22 cellular contexts compared by ENCODE assay signal in the genomic region with DNA sequence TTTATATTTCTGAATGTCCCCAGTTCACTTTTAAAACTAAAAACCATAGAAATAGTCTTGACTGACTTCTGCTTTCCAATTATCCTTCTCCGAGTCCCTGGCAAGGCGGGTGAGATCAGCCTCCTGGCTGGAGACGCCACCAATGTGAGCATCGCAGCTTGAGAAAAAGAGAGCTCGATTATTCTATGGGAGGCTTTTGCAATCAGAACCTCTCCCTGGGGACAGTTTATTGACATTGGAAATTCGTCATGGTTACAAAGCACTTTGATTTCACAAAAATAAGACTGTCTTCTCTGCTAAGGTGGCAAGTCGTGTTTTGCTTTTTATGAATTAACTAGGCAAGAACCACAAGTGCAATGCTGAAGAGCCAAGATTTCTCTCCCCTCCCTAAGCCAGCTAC. TPM values are rescaled to one million over a fixed set of nuclear protein-coding genes. Genes with fewer than 3 reads are reported as not detected.
DNase-seq lines count a peak whose midpoint lies in the region; ATAC-seq and TF ChIP-seq lines count a peak whose summit lies in the region.
"Had no signal": no experiment of that assay in that cellular context is flagged by ENCODE, and none has a peak within 500 bp of the region (broad histone marks: within the 10 kb centered on the region; RNA-seq: fewer than 3 reads in every experiment).

No MANE protein-coding gene starts in this region.

- H3K23ac ChIP-seq in neuronal stem cell (ENCODE audit: low read depth, low read length, poor library complexity) = no peak overlapping the region

- no peak overlapping the region for H3K4me2 ChIP-seq in neuronal stem cell (ENCODE audit: insufficient read depth, low read length, poor library complexity, severe bottlenecking)
- H3K4me2 ChIP-seq: KMS-11 had no signal

- H3K4me3 ChIP-seq in choroid plexus epithelial cell (ENCODE audit: low read depth, low read length) (no peak overlapping the region), neuronal stem cell (ENCODE audit: low read length in 2 of 2) (no peak overlapping the region)
- H3K4me3 ChIP-seq: gastrocnemius medialis, left lung had no signal

- ATAC-seq in HG03469 (IDR thresholded peaks at IDR 0.05; ENCODE audit: unreplicated experiment) (no peak), GM21737 (IDR thresholded peaks at IDR 0.05; ENCODE audit: unreplicated experiment) (no peak)
- no peak for ATAC-seq in stimulated activated naive CD8-positive, alpha-beta T cell treated with anti-CD3 and anti-CD28 coated beads, Interleukin-15, Interleukin-2, amounts not matched to agents 100 U/mL and 50 U/mL, for 24 hours
- ATAC-seq: activated T-helper 17 cell treated with anti-CD3 and anti-CD28 coated beads, Interleukin-2, amount 50 U/mL, for 72 hours; effector memory CD8-positive, alpha-beta T cell; gastrocnemius medialis; left lung; stimulated activated memory B cell treated with anti-CD40 and anti-IgM and Interleukin-4, amounts not matched to agents 10 μg/mL and 1 μg/mL and 100 μg/mL, for 72 hours had no signal

- H2BK120ac ChIP-seq in neuronal stem cell (ENCODE audit: low read depth, low read length) = no peak overlapping the region

- no peak overlapping the region for H3K4ac ChIP-seq in neuronal stem cell (ENCODE audit: low read length)

- no CpG with 5 or more reads among the region's 7 CpGs for WGBS in neuronal stem cell (ENCODE audit: extremely low coverage in 2 of 2, insufficient read length in 2 of 2, insufficient replicate concordance in 1 of 2), 2 donors

- H3K9me3 ChIP-seq in neuronal stem cell (replicated peaks in 1 of 2; ENCODE audit: control insufficient read depth in 2 of 2, insufficient read depth in 1 of 2, low read depth in 1 of 2, low read length in 2 of 2) = peaks cover 0 to 2% of the 10 kb centered on the region in 2 donors
- H3K9me3 ChIP-seq: gastrocnemius medialis, left lung had no signal

- H2AFZ ChIP-seq in neuronal stem cell (ENCODE audit: low read length) = peak overlapping the region; percentile 45

- no peaks in the 10 kb centered on the region for H3K27me3 ChIP-seq in neuronal stem cell (ENCODE audit: control insufficient read depth in 3 of 3, insufficient read depth in 3 of 3, low read depth in 1 of 3, low read length in 3 of 3)
- H3K27me3 ChIP-seq: gastrocnemius medialis, left lung had no signal

- no peaks in the 10 kb centered on the region for H3K36me3 ChIP-seq in neuronal stem cell (replicated peaks in 1 of 2; ENCODE audit: control insufficient read depth in 2 of 2, insufficient read depth in 2 of 2, low read length in 2 of 2)
- H3K36me3 ChIP-seq: gastrocnemius medialis, left lung had no signal

- TF ChIP-seq CTCF in choroid plexus epithelial cell (conservative IDR thresholded peaks at IDR 0.05; ENCODE audit: low read depth, low read length) = no peak

- H3K14ac ChIP-seq in neuronal stem cell (ENCODE audit: low read length) = no peak overlapping the region

- no peak overlapping the region for H4K91ac ChIP-seq in neuronal stem cell (ENCODE audit: low read depth, low read length, poor library complexity)

- no peak overlapping the region for H4K8ac ChIP-seq in neuronal stem cell (ENCODE audit: low read depth, low read length)

- H2AK5ac ChIP-seq in neuronal stem cell (ENCODE audit: low read depth, low read length) = no peak overlapping the region

- no peak overlapping the region for H2BK5ac ChIP-seq in neuronal stem cell (ENCODE audit: low read length)

- H2BK12ac ChIP-seq in neuronal stem cell (ENCODE audit: low read length) = no peak overlapping the region

- peaks cover 0 to 5% of the 10 kb centered on the region in 2 donors for H3K4me1 ChIP-seq in neuronal stem cell (ENCODE audit: control insufficient read depth in 2 of 2, insufficient read depth in 1 of 2, low read depth in 1 of 2, low read length in 2 of 2)
- H3K4me1 ChIP-seq: gastrocnemius medialis, left lung had no signal

- no peak overlapping the region for H3K9ac ChIP-seq in neuronal stem cell (ENCODE audit: low read depth, low read length, poor library complexity)
- H3K9ac ChIP-seq: KMS-11 had no signal

- DNase-seq in LHCN-M2 (ENCODE audit: low read depth) (peak; percentile 2), NCI-H345 (lab: John Stamatoyannopoulos, UW) (peak; percentile 70), choroid plexus epithelial cell (ENCODE audit: low read depth) (peak; percentile 32), neuronal stem cell (ENCODE audit: low spot score) (no peak)
- no peak for DNase-seq in stimulated activated naive CD8-positive, alpha-beta T cell treated with anti-CD3 and anti-CD28 coated beads, Interleukin-15, Interleukin-2, amounts not matched to agents 100 U/mL and 50 U/mL, for 24 hours
- DNase-seq: activated B cell treated with CpG ODN at 0.5 μM for 24 hours; activated CD8-positive, alpha-beta memory T cell treated with anti-CD3 and anti-CD28 coated beads for 24 hours; cerebellar nuclear complex; effector memory CD8-positive, alpha-beta T cell; gastrocnemius medialis; left lung; NCI-H1105 treated with DMSO at 0.1 percent for 48 hours; SHP77 treated with DMSO at 0.1 percent for 48 hours; T-helper 2 cell; trophoblast cell had no signal

- no peaks in the 10 kb centered on the region for H3K79me1 ChIP-seq in neuronal stem cell (ENCODE audit: low read depth, low read length)

- H3K27ac ChIP-seq in neuronal stem cell (replicated peaks; ENCODE audit: low read length) = no peak overlapping the region
- H3K27ac ChIP-seq: gastrocnemius medialis, HL-60, KMS-11, left lung had no signal

- no peak overlapping the region for H2BK15ac ChIP-seq in neuronal stem cell (ENCODE audit: low read length)

- H3K18ac ChIP-seq in neuronal stem cell (ENCODE audit: low read length) = no peak overlapping the region

RNA-seq across cellular contexts. Expression of a gene that starts 23.6 kb away (rescaled TPM):
- total RNA-seq in LHCN-M2 (2014; rRNA removed) = not detected in 2 replicates
- polyA plus RNA-seq in LHCN-M2 (2012) = not detected
- polyA plus RNA-seq in neuronal stem cell (2013, experiment 1 of 2) = not detected
- not detected for polyA plus RNA-seq in neuronal stem cell (2013, experiment 2 of 2)
- total RNA-seq: activated B cell treated with CpG ODN at 0.5 μM for 24 hours; activated T-helper 17 cell treated with anti-CD3 and anti-CD28 coated beads, Interleukin-2, amount 50 U/mL, for 72 hours; gastrocnemius medialis; left lung had no signal
- polyA plus RNA-seq: adipose tissue had no signal

Comparison
In these comparisons a context has a peak if more than half of its experiments do, and no peak if none do; other contexts are left out.
1. DNase-seq: peak in LHCN-M2 (single experiment), NCI-H345 (single experiment) and choroid plexus epithelial cell (single experiment); none in neuronal stem cell (single experiment) and stimulated activated naive CD8-positive, alpha-beta T cell treated with anti-CD3 and anti-CD28 coated beads, Interleukin-15, Interleukin-2, amounts not matched to agents 100 U/mL and 50 U/mL, for 24 hours (single experiment).